8 cellular contexts compared by ENCODE assay signal in the genomic region with DNA sequence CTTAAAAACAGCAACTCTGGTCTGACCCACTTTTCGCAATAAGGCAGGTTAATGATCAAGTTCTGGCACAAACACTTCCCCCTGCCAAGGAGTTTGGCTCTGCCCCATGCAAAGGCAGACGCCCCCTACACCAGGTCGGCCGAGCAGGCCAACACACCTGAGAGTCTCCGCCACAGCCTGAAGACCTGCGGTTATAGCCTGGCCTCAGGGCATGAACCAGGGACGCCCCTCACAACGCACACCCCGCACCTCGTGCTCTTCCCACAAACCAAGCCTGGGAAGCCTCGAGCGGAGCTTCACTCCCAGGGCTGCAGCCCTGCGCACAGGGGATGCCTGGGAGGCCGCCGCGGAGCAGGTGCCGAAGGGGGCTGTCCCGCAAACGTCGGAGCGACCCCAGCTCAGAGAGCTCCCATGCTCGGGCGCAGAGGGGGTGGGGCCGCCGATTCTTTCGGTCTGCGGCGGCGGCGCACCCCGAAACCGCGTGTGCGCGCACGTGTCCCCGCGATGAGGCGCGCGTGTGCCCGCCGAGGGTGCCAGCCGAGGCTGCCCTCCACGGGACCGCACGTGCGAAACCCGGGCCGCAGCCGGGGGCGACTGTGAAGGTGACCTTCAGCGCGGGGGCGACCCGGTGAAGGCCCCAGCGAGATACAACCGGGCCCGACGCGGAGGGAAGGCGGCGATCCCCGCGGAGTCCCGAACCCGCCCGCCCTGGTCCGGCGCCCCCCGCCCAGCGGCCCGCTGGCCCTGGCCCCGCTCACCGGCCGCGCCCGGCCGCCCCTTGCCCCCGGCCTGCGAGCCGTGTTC. TPM values are rescaled to one million over a fixed set of nuclear protein-coding genes. Genes with fewer than 3 reads are reported as not detected.
DNase-seq lines count a peak whose midpoint lies in the region; ATAC-seq and TF ChIP-seq lines count a peak whose summit lies in the region.

No MANE protein-coding gene starts in this region.

- H4K8ac ChIP-seq in neuronal stem cell (ENCODE audit: low read depth, low read length) = no peak overlapping the region

- no peak for TF ChIP-seq CTCF in esophagus muscularis mucosa (IDR thresholded peaks at IDR 0.05)

- peak overlapping the region; percentile 25 for H2AK5ac ChIP-seq in neuronal stem cell (ENCODE audit: low read depth, low read length)

- H3K27me3 Mint-ChIP-seq in activated CD4-positive, alpha-beta T cell treated with anti-CD3 and anti-CD28 coated beads, Interleukin-2, amount 10 ng/mL, durations not matched to agents 7 days and 5 days = no peaks in the 10 kb centered on the region

- peak overlapping the region; percentile 95 for H3K4me2 ChIP-seq in neuronal stem cell (ENCODE audit: insufficient read depth, low read length, poor library complexity, severe bottlenecking)

- peak overlapping the region; percentile 100 for H2AFZ ChIP-seq in neuronal stem cell (ENCODE audit: low read length)

- peak overlapping the region; percentile 80 for H3K27ac Mint-ChIP-seq in activated CD4-positive, alpha-beta T cell treated with anti-CD3 and anti-CD28 coated beads, Interleukin-2, amount 10 ng/mL, durations not matched to agents 7 days and 5 days

- no peak overlapping the region for H2BK120ac ChIP-seq in neuronal stem cell (ENCODE audit: low read depth, low read length)

- TF ChIP-seq POLR2A in esophagus muscularis mucosa (IDR thresholded peaks at IDR 0.05; ENCODE audit: low read depth) = no peak

- H3K4me1 Mint-ChIP-seq in activated CD4-positive, alpha-beta T cell treated with anti-CD3 and anti-CD28 coated beads, Interleukin-2, amount 10 ng/mL, durations not matched to agents 7 days and 5 days = peaks cover 40% of the 10 kb centered on the region

- H3K4me1 ChIP-seq in esophagus muscularis mucosa (peaks cover 51 to 79% (median 66%) of the 10 kb centered on the region in 4 donors), neuronal stem cell (ENCODE audit: control insufficient read depth in 2 of 2, insufficient read depth in 1 of 2, low read depth in 1 of 2, low read length in 2 of 2) (peaks cover 10 to 16% of the 10 kb centered on the region in 2 donors)

- H3K9me3 Mint-ChIP-seq in activated CD4-positive, alpha-beta T cell treated with anti-CD3 and anti-CD28 coated beads, Interleukin-2, amount 10 ng/mL, durations not matched to agents 7 days and 5 days = no peaks in the 10 kb centered on the region

- no peak overlapping the region for H2BK5ac ChIP-seq in neuronal stem cell (ENCODE audit: low read length)

- peak overlapping the region; percentile 83 to 84 (median 83) for H3K27ac ChIP-seq in esophagus muscularis mucosa (replicated peaks in 1 of 4)
- H3K27ac ChIP-seq in neuronal stem cell (replicated peaks; ENCODE audit: low read length) = no peak overlapping the region

- peak overlapping the region; percentile 73 for H2BK15ac ChIP-seq in neuronal stem cell (ENCODE audit: low read length)

- H3K36me3 ChIP-seq in esophagus muscularis mucosa = peaks cover 0 to 7% (median 0%) of the 10 kb centered on the region in 4 donors
- no peaks in the 10 kb centered on the region for H3K36me3 ChIP-seq in neuronal stem cell (replicated peaks in 1 of 2; ENCODE audit: control insufficient read depth in 2 of 2, insufficient read depth in 2 of 2, low read length in 2 of 2)

- no peaks in the 10 kb centered on the region for H3K27me3 ChIP-seq in esophagus muscularis mucosa
- no peaks in the 10 kb centered on the region for H3K27me3 ChIP-seq in neuronal stem cell (ENCODE audit: control insufficient read depth in 3 of 3, insufficient read depth in 3 of 3, low read depth in 1 of 3, low read length in 3 of 3)

- TF ChIP-seq EP300 in esophagus muscularis mucosa (IDR thresholded peaks at IDR 0.05) = no peak

- peak overlapping the region; percentile 88 for H3K9ac ChIP-seq in neuronal stem cell (ENCODE audit: low read depth, low read length, poor library complexity)

- H3K79me1 ChIP-seq in neuronal stem cell (ENCODE audit: low read depth, low read length) = peaks cover 27% of the 10 kb centered on the region

- peak overlapping the region; percentile 80 for H3K18ac ChIP-seq in neuronal stem cell (ENCODE audit: low read length)

- H3K23ac ChIP-seq in neuronal stem cell (ENCODE audit: low read depth, low read length, poor library complexity) = peak overlapping the region; percentile 91

- H2BK12ac ChIP-seq in neuronal stem cell (ENCODE audit: low read length) = no peak overlapping the region

- H3K14ac ChIP-seq in neuronal stem cell (ENCODE audit: low read length) = peak overlapping the region; percentile 56

- ATAC-seq in HG03520 (IDR thresholded peaks at IDR 0.05; ENCODE audit: unreplicated experiment) = peak; percentile 18

- H3K4ac ChIP-seq in neuronal stem cell (ENCODE audit: low read length) = no peak overlapping the region

- peak overlapping the region; percentile 86 for H3K4me3 Mint-ChIP-seq in activated CD4-positive, alpha-beta T cell treated with anti-CD3 and anti-CD28 coated beads, Interleukin-2, amount 10 ng/mL, durations not matched to agents 7 days and 5 days

- 0% methylated on average over 4 of the region's 82 CpGs for WGBS in esophagus muscularis mucosa
- no CpG with 5 or more reads among the region's 82 CpGs for WGBS in neuronal stem cell (ENCODE audit: extremely low coverage in 2 of 2, insufficient read length in 2 of 2, insufficient replicate concordance in 1 of 2), 2 donors

- no peak overlapping the region for H4K91ac ChIP-seq in neuronal stem cell (ENCODE audit: low read depth, low read length, poor library complexity)

- POLR2A ChIA-PET in activated CD4-positive, alpha-beta T cell treated with anti-CD3 and anti-CD28 coated beads, Interleukin-2, amount 10 ng/mL, durations not matched to agents 7 days and 5 days (lab: Charles Lee) = no interaction called here

- H3K9me3 ChIP-seq in esophagus muscularis mucosa (no peaks in the 10 kb centered on the region), neuronal stem cell (replicated peaks in 1 of 2; ENCODE audit: control insufficient read depth in 2 of 2, insufficient read depth in 1 of 2, low read depth in 1 of 2, low read length in 2 of 2) (no peaks in the 10 kb centered on the region)

- peak overlapping the region; percentile 92 to 95 (median 93) for H3K4me3 ChIP-seq in esophagus muscularis mucosa
- H3K4me3 ChIP-seq in neuronal stem cell (ENCODE audit: low read length in 2 of 2) = peak overlapping the region; percentile 73 to 88

- H3K36me3 Mint-ChIP-seq in activated CD4-positive, alpha-beta T cell treated with anti-CD3 and anti-CD28 coated beads, Interleukin-2, amount 10 ng/mL, durations not matched to agents 7 days and 5 days (ENCODE audit: low read depth) = no peaks in the 10 kb centered on the region

- CTCF ChIA-PET in activated CD4-positive, alpha-beta T cell treated with anti-CD3 and anti-CD28 coated beads, Interleukin-2, amount 10 ng/mL, durations not matched to agents 7 days and 5 days (lab: Charles Lee) = interaction anchor here (1.3 to 1.4 kb wide), 2 partner anchors 25 to 328 kb away, joined by 4 to 5 read pairs; no protein-coding TSS in a partner anchor

- peak; percentile 59 for DNase-seq in AG08396 (ENCODE audit: low spot score)
- DNase-seq in GM19238 (ENCODE audit: insufficient read length, low spot score) = peak; percentile 44
- peak; percentile 32 for DNase-seq in activated CD4-positive, alpha-beta T cell treated with anti-CD3 and anti-CD28 coated beads, Interleukin-2, amount 10 ng/mL, durations not matched to agents 7 days and 5 days
- DNase-seq in esophagus muscularis mucosa (ENCODE audit: extremely low spot score) = no peak
- DNase-seq in neuronal stem cell (ENCODE audit: low spot score) = no peak
- DNase-seq in NCI-H1694 treated with DMSO at 0.1 percent for 48 hours (lab: John Stamatoyannopoulos, UW) = no peak
- no peak for DNase-seq in NCI-H2081 treated with DMSO at 0.1 percent for 48 hours (lab: John Stamatoyannopoulos, UW)

- intact Hi-C loops in esophagus muscularis mucosa (cut with DNase I) = no loop called here

RNA-seq across cellular contexts. Expression of a gene that starts 0.6 kb away (rescaled TPM):
- total RNA-seq in activated CD4-positive, alpha-beta T cell treated with anti-CD3 and anti-CD28 coated beads, Interleukin-2, amount 10 ng/mL, durations not matched to agents 7 days and 5 days = 10 to 100 TPM; 44.8 to 55.9 TPM
- total RNA-seq in esophagus muscularis mucosa = 10 to 100 TPM; 42.8 to 92.9 (median 62.9) TPM
- polyA plus RNA-seq in neuronal stem cell (2013, experiment 1 of 2) = 15.4 TPM
- polyA plus RNA-seq in neuronal stem cell (2013, experiment 2 of 2) = 13.9 TPM

RNA-seq across cellular contexts. Expression of a gene that starts 38.4 kb away (rescaled TPM):
- under 1 TPM in 1 of 2 experiments, not detected in 1; 0.08 TPM for total RNA-seq in activated CD4-positive, alpha-beta T cell treated with anti-CD3 and anti-CD28 coated beads, Interleukin-2, amount 10 ng/mL, durations not matched to agents 7 days and 5 days
- under 1 TPM in 2 of 4 donors, not detected in 2; 0.13 to 0.42 TPM for total RNA-seq in esophagus muscularis mucosa
- 0.35 TPM for polyA plus RNA-seq in neuronal stem cell (2013, experiment 1 of 2)
- polyA plus RNA-seq in neuronal stem cell (2013, experiment 2 of 2) = 0.42 TPM

Comparison
In these comparisons a context has a peak if more than half of its experiments do, and no peak if none do; other contexts are left out.
1. DNase-seq: peak in AG08396 (single experiment), GM19238 (single experiment) and activated CD4-positive, alpha-beta T cell treated with anti-CD3 and anti-CD28 coated beads, Interleukin-2, amount 10 ng/mL, durations not matched to agents 7 days and 5 days (single experiment); none in esophagus muscularis mucosa (single experiment), neuronal stem cell (single experiment), NCI-H1694 treated with DMSO at 0.1 percent for 48 hours (single experiment) and NCI-H2081 treated with DMSO at 0.1 percent for 48 hours (single experiment).